ENCODE assay signal across 19 cellular contexts in the genomic region with DNA sequence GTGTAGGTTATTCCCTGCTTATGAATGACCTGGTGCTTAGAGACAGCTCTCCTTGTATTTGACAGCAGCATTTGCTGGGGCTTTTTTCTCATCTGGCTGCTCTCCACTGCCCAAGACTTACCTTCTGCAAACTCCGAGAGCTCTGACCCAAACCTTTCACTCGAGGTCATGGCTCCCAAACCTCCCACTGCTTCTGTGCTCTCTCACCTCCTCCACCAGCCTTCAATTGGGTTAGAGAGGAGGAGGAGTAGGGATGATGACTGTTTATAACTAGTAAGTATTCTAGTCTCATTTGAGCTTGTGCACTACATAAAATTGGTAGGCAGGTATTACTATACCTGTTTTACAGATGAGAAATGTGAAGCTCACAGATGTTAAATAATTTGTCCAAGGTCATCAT.
"Had no signal": no experiment of that assay in that cellular context is flagged by ENCODE, and none has a peak within 500 bp of the region (broad histone marks: within the 10 kb centered on the region; RNA-seq: fewer than 3 reads in every experiment).

No MANE protein-coding gene starts in this region.

- H3K4me3 ChIP-seq: ascending aorta, dorsolateral prefrontal cortex, gastroesophageal sphincter, heart right ventricle, lower lobe of right lung, skin epidermis, suprapubic skin had no signal

- H3K9me3 Mint-ChIP-seq: activated CD4-positive, alpha-beta T cell treated with anti-CD3 and anti-CD28 coated beads, Interleukin-2, amount 10 ng/mL, durations not matched to agents 7 days and 5 days; activated naive CD8-positive, alpha-beta T cell treated with anti-CD3 and anti-CD28 coated beads, Interleukin-2, amount 50 U/mL, for 24 hours; endodermal cell had no signal

- ATAC-seq: gastroesophageal sphincter; heart right ventricle; lower lobe of right lung; naive thymus-derived CD4-positive, alpha-beta T cell; stimulated activated naive CD8-positive, alpha-beta T cell treated with anti-CD3 and anti-CD28 coated beads, Interleukin-15, Interleukin-2, amounts not matched to agents 100 U/mL and 50 U/mL, for 24 hours had no signal

- H3K9me3 ChIP-seq: ascending aorta, gastroesophageal sphincter, heart right ventricle, lower lobe of right lung, suprapubic skin had no signal

- H3K4me3 Mint-ChIP-seq: activated CD4-positive, alpha-beta T cell treated with anti-CD3 and anti-CD28 coated beads, Interleukin-2, amount 10 ng/mL, durations not matched to agents 7 days and 5 days; activated naive CD8-positive, alpha-beta T cell treated with anti-CD3 and anti-CD28 coated beads, Interleukin-2, amount 50 U/mL, for 24 hours; endodermal cell; naive thymus-derived CD4-positive, alpha-beta T cell had no signal

- H3K27ac Mint-ChIP-seq: activated naive CD8-positive, alpha-beta T cell treated with anti-CD3 and anti-CD28 coated beads, Interleukin-2, amount 50 U/mL, for 24 hours; naive thymus-derived CD4-positive, alpha-beta T cell had no signal

- DNase-seq: activated CD4-positive, alpha-beta T cell treated with anti-CD3 and anti-CD28 coated beads, Interleukin-2, amount 10 ng/mL, durations not matched to agents 7 days and 5 days; activated naive CD4-positive, alpha-beta T cell treated with Interleukin-2 at 50 U/mL for 16 hours; activated naive CD8-positive, alpha-beta T cell treated with anti-CD3 and anti-CD28 coated beads, Interleukin-2, amount 50 U/mL, for 24 hours; dorsolateral prefrontal cortex; endodermal cell; erythroblast; heart right ventricle; lower lobe of right lung; naive thymus-derived CD4-positive, alpha-beta T cell; posterior cingulate gyrus; stimulated activated CD4-positive, alpha-beta T cell treated with anti-CD3 and anti-CD28 coated beads, Interleukin-4, amount 100 ng/mL, for 4 hours; stimulated activated CD8-positive, alpha-beta memory T cell treated with anti-CD3 and anti-CD28 coated beads, Interleukin-4, amount 100 ng/mL, for 48 hours; stimulated activated naive CD8-positive, alpha-beta T cell treated with anti-CD3 and anti-CD28 coated beads, Interleukin-15, Interleukin-2, amounts not matched to agents 100 U/mL and 50 U/mL, for 24 hours; T-helper 2 cell; trophoblast cell had no signal

- H3K27me3 Mint-ChIP-seq: activated CD4-positive, alpha-beta T cell treated with anti-CD3 and anti-CD28 coated beads, Interleukin-2, amount 10 ng/mL, durations not matched to agents 7 days and 5 days; activated naive CD8-positive, alpha-beta T cell treated with anti-CD3 and anti-CD28 coated beads, Interleukin-2, amount 50 U/mL, for 24 hours; naive thymus-derived CD4-positive, alpha-beta T cell had no signal

- H3K36me3 Mint-ChIP-seq: naive thymus-derived CD4-positive, alpha-beta T cell had no signal

- H3K36me3 ChIP-seq: ascending aorta, gastroesophageal sphincter, heart right ventricle, lower lobe of right lung, suprapubic skin had no signal

- H3K27me3 ChIP-seq: ascending aorta, dorsolateral prefrontal cortex, gastroesophageal sphincter, heart right ventricle, suprapubic skin had no signal

- H3K27ac ChIP-seq: ascending aorta, dorsolateral prefrontal cortex, gastroesophageal sphincter, heart right ventricle, lower lobe of right lung, suprapubic skin had no signal
